Comparison of ENCODE assay signal across 8 cellular contexts in the genomic region with DNA sequence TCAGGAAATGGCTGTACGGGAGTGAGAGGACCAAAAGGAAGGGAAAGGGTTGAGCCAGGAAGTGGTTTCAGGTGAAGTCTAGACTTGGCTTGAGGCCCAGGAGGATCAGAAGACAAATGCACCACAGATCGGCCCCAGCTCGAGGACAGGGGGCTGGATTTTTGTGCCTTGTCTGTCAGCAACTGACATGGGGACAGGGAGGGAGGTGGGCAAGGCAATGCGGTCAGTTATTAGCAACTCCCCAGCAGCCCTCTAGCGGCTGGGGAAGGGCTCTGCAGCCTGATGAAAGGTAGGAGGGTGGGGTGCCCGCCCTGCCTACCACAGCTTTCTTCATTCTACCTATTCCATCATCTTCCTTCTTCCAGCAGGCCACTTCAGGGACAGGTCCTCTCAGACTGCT. TPM values are rescaled to one million over a fixed set of nuclear protein-coding genes. Genes with fewer than 3 reads are reported as not detected.
DNase-seq lines count a peak whose midpoint lies in the region; TF ChIP-seq lines count a peak whose summit lies in the region.

No MANE protein-coding gene starts in this region.

- H3K36me3 ChIP-seq in left ventricle myocardium inferior = no peaks in the 10 kb centered on the region

- intact Hi-C loops in left ventricle myocardium inferior (cut with micrococcal nuclease) = loop anchor here (10.0 kb wide), 2 partner anchors 175 to 185 kb away; a partner anchor contains a TSS

- no peaks in the 10 kb centered on the region for H3K9me3 ChIP-seq in left ventricle myocardium inferior (replicated peaks)

- peak; percentile 80 for TF ChIP-seq CTCF in GM20000 (IDR thresholded peaks at IDR 0.05; ENCODE audit: extremely low read depth, missing control alignments)
- peak; percentile 73 for TF ChIP-seq CTCF in WI38 (IDR thresholded peaks at IDR 0.05; ENCODE audit: low read depth, low read length)
- TF ChIP-seq CTCF in left ventricle myocardium inferior (IDR thresholded peaks at IDR 0.05; ENCODE audit: borderline replicate concordance) = peak; percentile 82

- H3K27ac ChIP-seq in left ventricle myocardium inferior (replicated peaks) = no peak overlapping the region

- H3K27me3 ChIP-seq in left ventricle myocardium inferior (ENCODE audit: low read depth) = no peaks in the 10 kb centered on the region

- peaks cover 5% of the 10 kb centered on the region for H3K4me1 ChIP-seq in left ventricle myocardium inferior

- DNase-seq in SKM-1 treated with dmso at 0.1 percent for 144 hours (lab: John Stamatoyannopoulos, UW; ENCODE audit: unreplicated experiment) (peak; percentile 32), SKM-1 (lab: John Stamatoyannopoulos, UW; ENCODE audit: unreplicated experiment) (no peak), GM20000 (ENCODE audit: low spot score) (peak; percentile 58), HT1080 (ENCODE audit: low read depth) (peak; percentile 61), left ventricle myocardium inferior (peak; percentile 25)
- peak; percentile 40 for DNase-seq in stimulated activated CD8-positive, alpha-beta memory T cell treated with anti-CD3 and anti-CD28 coated beads, Interleukin-4, amount 100 ng/mL, for 48 hours
- no peak for DNase-seq in effector CD8-positive, alpha-beta T cell (lab: John Stamatoyannopoulos, UW)

- H3K4me3 ChIP-seq in WI38 (ENCODE audit: low read depth, low read length) (no peak overlapping the region), left ventricle myocardium inferior (no peak overlapping the region)

RNA-seq across cellular contexts. Expression of a gene that starts 50.0 kb away (rescaled TPM):
- total RNA-seq in HT1080 (2014; rRNA removed; shearing (Covaris generic)) = 0.10 TPM in 1 of 2 replicates, not detected in the other
- polyA plus RNA-seq in HT1080 (2015; cell fraction: cytosol; rRNA removed) = not detected in 2 replicates
- not detected in 2 replicates for polyA plus RNA-seq in HT1080 (2015; cell fraction: nucleus; rRNA removed)
- 0.25 TPM for total RNA-seq in left ventricle myocardium inferior

Comparison
In these comparisons a context has a peak if more than half of its experiments do, and no peak if none do; other contexts are left out.
1. DNase-seq: peak in SKM-1 treated with dmso at 0.1 percent for 144 hours (single experiment), GM20000 (single experiment), HT1080 (single experiment), left ventricle myocardium inferior (single experiment) and stimulated activated CD8-positive, alpha-beta memory T cell treated with anti-CD3 and anti-CD28 coated beads, Interleukin-4, amount 100 ng/mL, for 48 hours (single experiment); none in SKM-1 (single experiment) and effector CD8-positive, alpha-beta T cell (single experiment).
2. Peak in every context shown above with its lines, with median percentiles within 50 percentile points of each other: CTCF ChIP-seq.